Comparison of ENCODE assay signal across 10 cellular contexts in genomic region chr9:137217276-137218211, GRCh38. TPM values are rescaled to one million over a fixed set of nuclear protein-coding genes. Genes with fewer than 3 reads are reported as not detected.
DNase-seq lines count a peak whose midpoint lies in the region; ATAC-seq, FAIRE-seq and TF ChIP-seq lines count a peak whose summit lies in the region.
"Had no signal": no experiment of that assay in that cellular context is flagged by ENCODE, and none has a peak within 500 bp of the region (broad histone marks: within the 10 kb centered on the region; RNA-seq: fewer than 3 reads in every experiment).

No MANE protein-coding gene starts in this region.

- intact Hi-C loops in pancreas (cut with DNase I): no loop called here

- FAIRE-seq in pancreas (lab: Jason Lieb, UNC): no peak
- FAIRE-seq: endothelial cell of umbilical vein had no signal

- TF ChIP-seq CTCF in fibroblast of mammary gland (conservative IDR thresholded peaks at IDR 0.05; ENCODE audit: control insufficient read depth, insufficient read depth, low read depth, low read length) (no peak), pancreas (IDR thresholded peaks at IDR 0.05) (no peak)

- ATAC-seq in pancreas: peak; percentile 66 to 84 (median 79)
- no peak for ATAC-seq in HG02623 (IDR thresholded peaks at IDR 0.05; ENCODE audit: unreplicated experiment)
- ATAC-seq in GM19351 (IDR thresholded peaks at IDR 0.05; ENCODE audit: unreplicated experiment): no peak

- H3K9me3 ChIP-seq in pancreas: no peaks in the 10 kb centered on the region

- H3K27me3 ChIP-seq in pancreas: no peaks in the 10 kb centered on the region

- peak overlapping the region; percentile 70 to 76 (median 72) for H3K27ac ChIP-seq in pancreas

- WGBS in pancreas, 2 donors: 41 to 56% methylated on average over 34 to 36 of the region's 36 CpGs

- peaks cover under 1 to 5% (median 2%) of the 10 kb centered on the region in 3 donors for H3K4me1 ChIP-seq in pancreas

- peak overlapping the region; percentile 7 for H3K4me3 ChIP-seq in fibroblast of mammary gland (ENCODE audit: control insufficient read depth, low read depth, low read length)
- H3K4me3 ChIP-seq in pancreas: peak overlapping the region; percentile 18 to 50 (median 34)

- DNase-seq in COR-L47 (lab: John Stamatoyannopoulos, UW) (peak; percentile 77), NCI-H510A treated with DMSO at 0.1 percent for 48 hours (lab: John Stamatoyannopoulos, UW) (peak; percentile 92), fibroblast of mammary gland (ENCODE audit: low read depth) (peak; percentile 34), pancreas (peak; percentile 84 to 96 (median 90)), DMS79 treated with DMSO at 0.1 percent for 48 hours (lab: John Stamatoyannopoulos, UW) (no peak)
- no peak for DNase-seq in stimulated activated CD4-positive, alpha-beta T cell treated with anti-CD3 and anti-CD28 coated beads, Interleukin-2, amount 100 ng/mL, for 48 hours
- DNase-seq: activated CD4-positive, alpha-beta T cell treated with anti-CD3 and anti-CD28 coated beads for 1 hour had no signal

- H3K36me3 ChIP-seq in pancreas: no peaks in the 10 kb centered on the region

RNA-seq across cellular contexts. Expression of gene RNF208, which starts 4.5 kb away (rescaled TPM):
- total RNA-seq in pancreas: 1 to 10 TPM; 3.3 to 6.5 (median 3.4) TPM
- polyA plus RNA-seq in pancreas: 10 to 100 TPM; 11.4 to 20.7 TPM

RNA-seq across cellular contexts. Expression of gene CYSRT1, which starts 7.4 kb away (rescaled TPM):
- under 1 TPM in 2 of 6 donors, not detected in 4; 0.22 to 0.32 TPM for total RNA-seq in pancreas
- polyA plus RNA-seq in pancreas: 1 to 10 TPM in 1 of 2 donors, under 1 TPM in 1; 0.87 to 1.3 TPM

RNA-seq across cellular contexts. Expression of gene RNF224, which starts 9.8 kb away (rescaled TPM):
- total RNA-seq in pancreas: under 1 TPM in 1 of 6 donors, not detected in 5; 0.09 TPM
- under 1 TPM; 0.61 TPM for polyA plus RNA-seq in pancreas
- total RNA-seq: endothelial cell of umbilical vein had no signal
- polyA plus RNA-seq: endothelial cell of umbilical vein had no signal

RNA-seq across cellular contexts. Expression of gene NDOR1, which starts 12.0 kb away (rescaled TPM):
- 10 to 100 TPM in 1 of 6 donors, 1 to 10 TPM in 5; 4.6 to 12.9 (median 6.5) TPM for total RNA-seq in pancreas
- polyA plus RNA-seq in pancreas: 10 to 100 TPM in 1 of 2 donors, 1 to 10 TPM in 1; 9.7 to 25.4 TPM

RNA-seq across cellular contexts. Expression of gene TMEM203, which starts 12.1 kb away (rescaled TPM):
- total RNA-seq in pancreas: 10 to 100 TPM in 5 of 6 donors, 1 to 10 TPM in 1; 9.7 to 19.0 (median 13.1) TPM
- 10 to 100 TPM; 16.9 to 22.8 TPM for polyA plus RNA-seq in pancreas

Comparison
In these comparisons a context has a peak if more than half of its experiments do, and no peak if none do; other contexts are left out.
1. DNase-seq: peak in COR-L47 (single experiment), NCI-H510A treated with DMSO at 0.1 percent for 48 hours (single experiment), fibroblast of mammary gland (single experiment) and pancreas (6 of 6); none in DMS79 treated with DMSO at 0.1 percent for 48 hours (single experiment) and stimulated activated CD4-positive, alpha-beta T cell treated with anti-CD3 and anti-CD28 coated beads, Interleukin-2, amount 100 ng/mL, for 48 hours (0 of 2).
2. ATAC-seq: peak in pancreas (4 of 4); none in HG02623 (single experiment) and GM19351 (single experiment).